7 cellular contexts compared by ENCODE assay signal in the genomic region with DNA sequence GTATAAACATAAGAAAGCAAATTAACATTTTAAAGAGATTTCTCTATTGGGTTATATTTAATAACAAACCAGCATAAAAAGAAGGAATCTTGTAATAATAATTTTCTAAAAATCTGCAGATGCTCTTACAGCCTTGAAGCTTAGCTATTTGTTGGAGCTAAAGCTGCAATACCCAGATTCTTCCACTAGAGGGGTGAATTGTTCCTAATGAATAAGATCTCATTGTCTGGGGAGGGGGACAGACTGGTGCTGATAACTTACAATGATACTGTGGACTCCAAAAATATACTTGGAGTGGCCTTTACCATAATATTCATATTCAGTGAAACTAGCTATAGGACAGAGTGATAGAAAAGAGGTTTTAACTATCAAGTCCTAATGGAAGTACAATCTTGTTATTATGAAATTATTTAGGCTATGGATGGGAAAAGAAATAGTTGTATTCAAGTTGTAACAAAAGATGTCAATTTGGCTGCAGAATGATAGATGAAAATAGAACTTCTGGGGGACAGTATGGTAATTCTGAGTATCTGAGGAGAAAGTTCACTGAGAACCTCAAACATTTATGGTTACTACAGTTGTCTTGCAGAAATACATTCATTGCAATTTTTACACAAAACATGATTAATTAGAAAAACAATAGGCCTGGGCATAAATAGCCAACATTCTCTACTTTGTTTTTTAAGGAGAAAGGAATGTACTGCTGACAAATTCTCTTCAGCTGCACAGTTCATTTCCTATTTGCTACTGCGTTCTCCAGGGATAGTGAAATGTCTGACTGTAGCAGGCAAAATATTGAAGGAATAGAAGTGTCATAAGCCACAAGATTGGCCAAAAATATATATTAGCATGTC.
DNase-seq lines count a peak whose midpoint lies in the region; TF ChIP-seq lines count a peak whose summit lies in the region.

No MANE protein-coding gene starts in this region.

- H3K4me3 ChIP-seq in H7 (ENCODE audit: insufficient read depth, low read depth, low read length) (no peak overlapping the region), kidney epithelial cell (ENCODE audit: low read depth, low read length) (no peak overlapping the region)

- H3K27me3 ChIP-seq in H7 (ENCODE audit: control insufficient read depth, insufficient read depth, low read length) (no peaks in the 10 kb centered on the region), kidney epithelial cell (ENCODE audit: control insufficient read depth, insufficient read depth, low read length) (no peaks in the 10 kb centered on the region)

- H3K36me3 ChIP-seq in H7 (replicated peaks; ENCODE audit: control insufficient read depth, insufficient read depth, low read length) (no peaks in the 10 kb centered on the region), kidney epithelial cell (ENCODE audit: control insufficient read depth, insufficient read depth, low read length) (no peaks in the 10 kb centered on the region)

- peak; percentile 80 for TF ChIP-seq CTCF in kidney epithelial cell (IDR thresholded peaks at IDR 0.05; ENCODE audit: insufficient read depth, low read length, poor library complexity, severe bottlenecking)

- DNase-seq in ELR (ENCODE audit: low read depth) (peak; percentile 49), H7 (peak; percentile 61), NCI-H2029 (lab: John Stamatoyannopoulos, UW) (peak; percentile 29), amniotic epithelial cell (ENCODE audit: low read depth) (peak; percentile 10), kidney epithelial cell (ENCODE audit: low read depth) (peak; percentile 10), GDM1 (lab: John Stamatoyannopoulos, UW) (no peak), occipital lobe (lab: John Stamatoyannopoulos, UW) (no peak)

Comparison
In these comparisons a context has a peak if more than half of its experiments do, and no peak if none do; other contexts are left out.
1. DNase-seq: peak in ELR (single experiment), H7 (single experiment), NCI-H2029 (single experiment), amniotic epithelial cell (single experiment) and kidney epithelial cell (single experiment); none in GDM1 (single experiment) and occipital lobe (single experiment).